ENCODE assay signal across 7 cellular contexts in genomic region chr5:111551120-111551519, GRCh38. TPM values are rescaled to one million over a fixed set of nuclear protein-coding genes. Genes with fewer than 3 reads are reported as not detected.
DNase-seq lines count a peak whose midpoint lies in the region; ATAC-seq and TF ChIP-seq lines count a peak whose summit lies in the region.

No MANE protein-coding gene starts in this region.

- H3K4me1 Mint-ChIP-seq in stimulated activated memory B cell treated with anti-CD40 and anti-IgM and Interleukin-4, amounts not matched to agents 10 μg/mL and 1 μg/mL and 100 μg/mL, for 72 hours: peaks cover 9% of the 10 kb centered on the region

- no peak overlapping the region for H3K9ac ChIP-seq in MM.1S (ENCODE audit: low read length)

- H3K27ac ChIP-seq in MM.1S (ENCODE audit: low read length) (no peak overlapping the region), foreskin keratinocyte (peak overlapping the region; percentile 0)

- no peaks in the 10 kb centered on the region for H3F3A ChIP-seq in MM.1S (ENCODE audit: insufficient read depth, low read length)

- no peaks in the 10 kb centered on the region for H3K36me3 ChIP-seq in MM.1S (replicated peaks; ENCODE audit: insufficient read depth, low read length)

- in situ Hi-C loops in GM13977 (cut with MboI; ENCODE audit: low pct_unique_long_range_greater_than_20kb, low sequenced_read_pairs, unreplicated experiment): loop anchor here (5.0 kb wide), 1 partner anchor 596 kb away; no protein-coding TSS in a partner anchor

- H2AFZ ChIP-seq in MM.1S (ENCODE audit: low read length): peak overlapping the region; percentile 24; the same call in 1 of the 2 replicates

- no peaks in the 10 kb centered on the region for H3K4me1 ChIP-seq in MM.1S (ENCODE audit: low read length)
- peaks cover 10% of the 10 kb centered on the region for H3K4me1 ChIP-seq in foreskin keratinocyte

- H3K27ac Mint-ChIP-seq in stimulated activated memory B cell treated with anti-CD40 and anti-IgM and Interleukin-4, amounts not matched to agents 10 μg/mL and 1 μg/mL and 100 μg/mL, for 72 hours: no peak overlapping the region

- no peak overlapping the region for H3K4me3 Mint-ChIP-seq in stimulated activated memory B cell treated with anti-CD40 and anti-IgM and Interleukin-4, amounts not matched to agents 10 μg/mL and 1 μg/mL and 100 μg/mL, for 72 hours

- H3K4me3 ChIP-seq in MM.1S (ENCODE audit: low read length): no peak overlapping the region

- peak; percentile 12 for ATAC-seq in GM21723 (IDR thresholded peaks at IDR 0.05; ENCODE audit: unreplicated experiment)
- no peak for ATAC-seq in foreskin keratinocyte
- ATAC-seq in GM19397 (IDR thresholded peaks at IDR 0.05; ENCODE audit: unreplicated experiment): no peak
- no peak for ATAC-seq in stimulated activated memory B cell treated with anti-CD40 and anti-IgM and Interleukin-4, amounts not matched to agents 10 μg/mL and 1 μg/mL and 100 μg/mL, for 72 hours

- H3K4me2 ChIP-seq in MM.1S (ENCODE audit: low read depth, low read length): no peak overlapping the region

- no peaks in the 10 kb centered on the region for H3K9me3 ChIP-seq in MM.1S (replicated peaks; ENCODE audit: insufficient read depth, low read length)

- no peaks in the 10 kb centered on the region for H3K9me3 Mint-ChIP-seq in stimulated activated memory B cell treated with anti-CD40 and anti-IgM and Interleukin-4, amounts not matched to agents 10 μg/mL and 1 μg/mL and 100 μg/mL, for 72 hours

- DNase-seq in MM.1S: no peak
- DNase-seq in foreskin keratinocyte: no peak
- peak; percentile 40 for DNase-seq in pulmonary artery endothelial cell (ENCODE audit: low read depth, low spot score)
- DNase-seq in GM13977 (ENCODE audit: low spot score): no peak

- no peaks in the 10 kb centered on the region for H4K20me1 ChIP-seq in MM.1S (ENCODE audit: insufficient read depth, low read length)

- no peaks in the 10 kb centered on the region for H3K9me2 ChIP-seq in MM.1S (replicated peaks; ENCODE audit: insufficient read depth, low read length)

- no peak for TF ChIP-seq CTCF in MM.1S (IDR thresholded peaks at IDR 0.05; ENCODE audit: low read length)
- no peak for TF ChIP-seq CTCF in foreskin keratinocyte (conservative IDR thresholded peaks at IDR 0.05)
- no peak for TF ChIP-seq CTCF in GM13977 (IDR thresholded peaks at IDR 0.05; ENCODE audit: extremely low read depth, insufficient read depth, missing control alignments)

- H3K36me3 Mint-ChIP-seq in stimulated activated memory B cell treated with anti-CD40 and anti-IgM and Interleukin-4, amounts not matched to agents 10 μg/mL and 1 μg/mL and 100 μg/mL, for 72 hours: no peaks in the 10 kb centered on the region

- no peaks in the 10 kb centered on the region for H3K79me2 ChIP-seq in MM.1S (ENCODE audit: low read length)

- peaks cover 17% of the 10 kb centered on the region for H3K27me3 Mint-ChIP-seq in stimulated activated memory B cell treated with anti-CD40 and anti-IgM and Interleukin-4, amounts not matched to agents 10 μg/mL and 1 μg/mL and 100 μg/mL, for 72 hours

- H3K27me3 ChIP-seq in MM.1S (replicated peaks; ENCODE audit: insufficient read depth, low read length) (no peaks in the 10 kb centered on the region), foreskin keratinocyte (no peaks in the 10 kb centered on the region)

RNA-seq across cellular contexts. Expression of gene STARD4, which starts 38.8 kb away (rescaled TPM):
- total RNA-seq in foreskin keratinocyte (84.2 and 88.1 TPM in 2 replicates), pulmonary artery endothelial cell (79.3 and 113 TPM in 2 replicates)
- 20.9 and 24.5 TPM in 2 replicates for polyA plus RNA-seq in foreskin keratinocyte
